ENCODE assay signal across 17 cellular contexts in the genomic region with DNA sequence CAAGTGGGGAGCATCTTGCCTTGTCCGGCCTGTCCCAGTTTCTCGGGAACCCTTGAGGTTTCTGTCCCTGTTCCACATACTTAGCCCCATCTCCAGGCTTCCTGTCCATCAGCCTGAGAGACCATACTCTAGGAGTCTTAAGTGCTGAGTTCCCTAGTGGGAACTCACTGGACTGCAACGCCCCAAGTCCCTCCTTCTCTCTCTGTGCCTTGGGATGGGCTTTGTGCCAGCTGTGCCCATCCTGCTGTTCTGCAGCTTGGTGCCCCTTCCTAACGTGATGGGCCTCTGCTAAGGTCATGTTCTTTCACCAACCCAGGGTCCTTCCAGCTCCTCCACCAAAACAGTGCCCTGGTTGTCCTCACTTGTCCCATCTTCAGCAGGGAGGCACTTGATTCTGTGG.
DNase-seq lines count a peak whose midpoint lies in the region; ATAC-seq and TF ChIP-seq lines count a peak whose summit lies in the region.
"Had no signal": no experiment of that assay in that cellular context is flagged by ENCODE, and none has a peak within 500 bp of the region (broad histone marks: within the 10 kb centered on the region; RNA-seq: fewer than 3 reads in every experiment).

No MANE protein-coding gene starts in this region.

- in situ Hi-C loops in GM23248 (cut with MboI): no loop called here

- H3K4me2 ChIP-seq in GM23248 (ENCODE audit: unreplicated experiment) (no peak overlapping the region), neuronal stem cell (ENCODE audit: insufficient read depth, low read length, poor library complexity, severe bottlenecking) (no peak overlapping the region), SK-N-SH (no peak overlapping the region)

- H3K36me3 Mint-ChIP-seq in T-helper 17 cell (ENCODE audit: low read depth) (peaks cover 6% of the 10 kb centered on the region), endodermal cell (ENCODE audit: low read depth) (no peaks in the 10 kb centered on the region)
- no peaks in the 10 kb centered on the region for H3K36me3 Mint-ChIP-seq in stimulated activated effector memory CD8-positive, alpha-beta T cell treated with anti-CD3 and anti-CD28 coated beads, Interleukin-12 subunit alpha, Interleukin-12 subunit beta, amount 100 ng/mL, for 72 hours
- H3K36me3 Mint-ChIP-seq: CD8-positive, alpha-beta memory T cell had no signal

- H4K20me1 ChIP-seq in GM23248 (ENCODE audit: insufficient read depth): no peaks in the 10 kb centered on the region
- no peaks in the 10 kb centered on the region for H4K20me1 ChIP-seq in SK-N-SH (ENCODE audit: insufficient read depth)
- H4K20me1 ChIP-seq: BLaER1 treated with 17β-estradiol and CSF1 and Interleukin-3, amounts not matched to agents 10 nM and 100 nM had no signal

- H3K4me3 Mint-ChIP-seq in T-helper 17 cell (no peak overlapping the region), endodermal cell (no peak overlapping the region)
- H3K4me3 Mint-ChIP-seq in stimulated activated effector memory CD8-positive, alpha-beta T cell treated with anti-CD3 and anti-CD28 coated beads, Interleukin-12 subunit alpha, Interleukin-12 subunit beta, amount 100 ng/mL, for 72 hours: no peak overlapping the region
- H3K4me3 Mint-ChIP-seq: B cell; CD8-positive, alpha-beta memory T cell had no signal

- no peak overlapping the region for H3K9ac ChIP-seq in GM23248
- H3K9ac ChIP-seq in neuronal stem cell (ENCODE audit: low read depth, low read length, poor library complexity): no peak overlapping the region
- H3K9ac ChIP-seq in SK-N-SH: no peak overlapping the region
- H3K9ac ChIP-seq in endodermal cell (ENCODE audit: extremely low read depth, low read length, poor library complexity, severe bottlenecking): no peak overlapping the region
- H3K9ac ChIP-seq: BLaER1 treated with 17β-estradiol and CSF1 and Interleukin-3, amounts not matched to agents 10 nM and 100 nM had no signal

- H3F3A ChIP-seq in GM23248 (ENCODE audit: insufficient read depth) (peaks cover 15% of the 10 kb centered on the region), SK-N-SH (replicated peaks; ENCODE audit: insufficient read depth) (peaks cover 12% of the 10 kb centered on the region)

- H3K4me1 ChIP-seq in GM23248 (ENCODE audit: insufficient read depth) (peaks cover 30% of the 10 kb centered on the region), neuronal stem cell (ENCODE audit: control insufficient read depth in 2 of 2, insufficient read depth in 1 of 2, low read depth in 1 of 2, low read length in 2 of 2) (peaks cover 0 to 3% of the 10 kb centered on the region in 2 donors), SK-N-SH (ENCODE audit: control insufficient read depth in 1 of 2, insufficient read depth in 2 of 2, low read depth in 1 of 2, low read length in 1 of 2) (peaks cover 18 to 51% of the 10 kb centered on the region in 2 experiments; a peak in 3 of 4 replicates), endodermal cell (ENCODE audit: control insufficient read depth, insufficient read depth, low read length) (no peaks in the 10 kb centered on the region), right atrium auricular region (peaks cover 0 to 28% of the 10 kb centered on the region in 2 donors)

- DNase-seq in GM23248 (no peak), T-helper 17 cell (no peak), neuronal stem cell (ENCODE audit: low spot score) (no peak), SK-N-SH (no peak), endodermal cell (no peak), pons (ENCODE audit: low spot score) (no peak), right atrium auricular region (ENCODE audit: low spot score) (no peak)
- no peak for DNase-seq in stimulated activated effector memory CD8-positive, alpha-beta T cell treated with anti-CD3 and anti-CD28 coated beads, Interleukin-12 subunit alpha, Interleukin-12 subunit beta, amount 100 ng/mL, for 72 hours (ENCODE audit: low spot score in 2 of 2)
- DNase-seq: CD8-positive, alpha-beta memory T cell; COR-L47; DMS79; GDM1; KBM-7 had no signal

- peak overlapping the region; percentile 62; the same call in 1 of the 2 replicates for H3K27ac ChIP-seq in GM23248
- no peak overlapping the region for H3K27ac ChIP-seq in neuronal stem cell (replicated peaks; ENCODE audit: low read length)
- H3K27ac ChIP-seq in SK-N-SH (ENCODE audit: low read depth in 2 of 2, low read length in 1 of 2): peak overlapping the region in 1 of 2 experiments; percentile 99; a peak in 1 of 4 replicates
- no peak overlapping the region for H3K27ac ChIP-seq in endodermal cell (ENCODE audit: low read depth, low read length)
- no peak overlapping the region for H3K27ac ChIP-seq in right atrium auricular region
- H3K27ac ChIP-seq: BLaER1 treated with 17β-estradiol and CSF1 and Interleukin-3, amounts not matched to agents 10 nM and 100 nM; HL-60 had no signal

- H3K9me2 ChIP-seq in GM23248 (ENCODE audit: insufficient read depth) (no peaks in the 10 kb centered on the region), SK-N-SH (no peaks in the 10 kb centered on the region)

- H2AK5ac ChIP-seq in neuronal stem cell (ENCODE audit: low read depth, low read length): peak overlapping the region; percentile 23

- no peak overlapping the region for H4K91ac ChIP-seq in neuronal stem cell (ENCODE audit: low read depth, low read length, poor library complexity)

- no peak for TF ChIP-seq RAD21 in SK-N-SH (IDR thresholded peaks at IDR 0.05; ENCODE audit: low read length)

- H3K79me2 ChIP-seq in GM23248 (ENCODE audit: insufficient read depth) (no peaks in the 10 kb centered on the region), SK-N-SH (ENCODE audit: insufficient read depth) (no peaks in the 10 kb centered on the region)

- H3K18ac ChIP-seq in neuronal stem cell (ENCODE audit: low read length): no peak overlapping the region

- WGBS in GM23248 (ENCODE audit: low coverage in 1 of 2, low lambda C conversion rate in 2 of 2, missing lambda C conversion rate in 2 of 2), 2 experiments: 92 to 93% methylated on average over 4 of the region's 4 CpGs
- WGBS in neuronal stem cell (ENCODE audit: extremely low coverage in 2 of 2, insufficient read length in 2 of 2, insufficient replicate concordance in 1 of 2), 2 donors: no CpG with 5 or more reads among the region's 4 CpGs
- WGBS in SK-N-SH (ENCODE audit: low lambda C conversion rate): 95% methylated on average over 3 of the region's 4 CpGs
- WGBS in endodermal cell (ENCODE audit: insufficient coverage in 1 of 2, insufficient read length in 1 of 2), 2 experiments: 89 to 97% methylated on average over 4 of the region's 4 CpGs

- H2BK5ac ChIP-seq in neuronal stem cell (ENCODE audit: low read length): no peak overlapping the region

- H3K23ac ChIP-seq in neuronal stem cell (ENCODE audit: low read depth, low read length, poor library complexity): no peak overlapping the region

- no peaks in the 10 kb centered on the region for H3K79me1 ChIP-seq in neuronal stem cell (ENCODE audit: low read depth, low read length)

- no peak overlapping the region for H3K4ac ChIP-seq in neuronal stem cell (ENCODE audit: low read length)

- no peak overlapping the region for H2BK15ac ChIP-seq in neuronal stem cell (ENCODE audit: low read length)

- H3K27ac Mint-ChIP-seq in T-helper 17 cell: peak overlapping the region; percentile 6
- H3K27ac Mint-ChIP-seq in stimulated activated effector memory CD8-positive, alpha-beta T cell treated with anti-CD3 and anti-CD28 coated beads, Interleukin-12 subunit alpha, Interleukin-12 subunit beta, amount 100 ng/mL, for 72 hours: no peak overlapping the region
- H3K27ac Mint-ChIP-seq in endodermal cell: no peak overlapping the region
- H3K27ac Mint-ChIP-seq: B cell had no signal

- no peaks in the 10 kb centered on the region for H3K9me3 Mint-ChIP-seq in stimulated activated effector memory CD8-positive, alpha-beta T cell treated with anti-CD3 and anti-CD28 coated beads, Interleukin-12 subunit alpha, Interleukin-12 subunit beta, amount 100 ng/mL, for 72 hours
- H3K9me3 Mint-ChIP-seq in endodermal cell: no peaks in the 10 kb centered on the region
- H3K9me3 Mint-ChIP-seq: CD8-positive, alpha-beta memory T cell had no signal

- TF ChIP-seq CTCF in SK-N-SH (IDR thresholded peaks at IDR 0.05) (no peak), endodermal cell (conservative IDR thresholded peaks at IDR 0.05) (no peak), right atrium auricular region (IDR thresholded peaks at IDR 0.05) (no peak)

- H3K27me3 Mint-ChIP-seq in T-helper 17 cell (no peaks in the 10 kb centered on the region), endodermal cell (ENCODE audit: insufficient read depth) (no peaks in the 10 kb centered on the region)
- H3K27me3 Mint-ChIP-seq: B cell had no signal

- no peaks in the 10 kb centered on the region for H3K9me3 ChIP-seq in GM23248 (ENCODE audit: low read depth)
- no peaks in the 10 kb centered on the region for H3K9me3 ChIP-seq in T-helper 17 cell (ENCODE audit: control insufficient read depth, low read length, poor library complexity, severe bottlenecking)
- H3K9me3 ChIP-seq in neuronal stem cell (replicated peaks in 1 of 2; ENCODE audit: control insufficient read depth in 2 of 2, insufficient read depth in 1 of 2, low read depth in 1 of 2, low read length in 2 of 2): no peaks in the 10 kb centered on the region
- no peaks in the 10 kb centered on the region for H3K9me3 ChIP-seq in SK-N-SH
- no peaks in the 10 kb centered on the region for H3K9me3 ChIP-seq in endodermal cell (ENCODE audit: control insufficient read depth, low read length)
- no peaks in the 10 kb centered on the region for H3K9me3 ChIP-seq in right atrium auricular region
- H3K9me3 ChIP-seq: HAP-1 had no signal

- no peaks in the 10 kb centered on the region for H3K27me3 ChIP-seq in GM23248 (replicated peaks; ENCODE audit: insufficient read depth)
- H3K27me3 ChIP-seq in neuronal stem cell (ENCODE audit: control insufficient read depth in 3 of 3, insufficient read depth in 3 of 3, low read depth in 1 of 3, low read length in 3 of 3): no peaks in the 10 kb centered on the region
- H3K27me3 ChIP-seq in SK-N-SH (ENCODE audit: insufficient read depth): no peaks in the 10 kb centered on the region
- no peaks in the 10 kb centered on the region for H3K27me3 ChIP-seq in endodermal cell (ENCODE audit: control insufficient read depth, insufficient read depth, low read length, poor library complexity, severe bottlenecking)
- H3K27me3 ChIP-seq in right atrium auricular region: no peaks in the 10 kb centered on the region
- H3K27me3 ChIP-seq: BLaER1 treated with 17β-estradiol and CSF1 and Interleukin-3, amounts not matched to agents 10 nM and 100 nM had no signal

- POLR2A ChIA-PET in SK-N-SH (lab: Yijun Ruan, JAX): no interaction called here

- H2AFZ ChIP-seq in GM23248 (no peak overlapping the region), neuronal stem cell (ENCODE audit: low read length) (no peak overlapping the region), SK-N-SH (ENCODE audit: low read depth) (no peak overlapping the region)

- no peak overlapping the region for H3K14ac ChIP-seq in neuronal stem cell (ENCODE audit: low read length)

- H3K4me3 ChIP-seq in GM23248 (no peak overlapping the region), neuronal stem cell (ENCODE audit: low read length in 2 of 2) (no peak overlapping the region), SK-N-SH (ENCODE audit: low read depth in 2 of 2, low read length in 1 of 2) (no peak overlapping the region), endodermal cell (ENCODE audit: low read length) (no peak overlapping the region), right atrium auricular region (no peak overlapping the region)
- H3K4me3 ChIP-seq: BLaER1 treated with 17β-estradiol and CSF1 and Interleukin-3, amounts not matched to agents 10 nM and 100 nM; HAP-1 had no signal

- CTCF ChIA-PET in SK-N-SH (lab: Yijun Ruan, JAX): interaction anchor here (1.2 kb wide), 1 partner anchor 25 kb away, joined by 3 read pairs; no protein-coding TSS in a partner anchor

- no peak for TF ChIP-seq EP300 in SK-N-SH (IDR thresholded peaks at IDR 0.05; ENCODE audit: borderline replicate concordance in 1 of 2, low read depth in 1 of 2, low read length in 1 of 2)

- H4K8ac ChIP-seq in neuronal stem cell (ENCODE audit: low read depth, low read length): no peak overlapping the region

- ATAC-seq in T-helper 17 cell: no peak
- ATAC-seq in stimulated activated effector memory CD8-positive, alpha-beta T cell treated with anti-CD3 and anti-CD28 coated beads, Interleukin-12 subunit alpha, Interleukin-12 subunit beta, amount 100 ng/mL, for 72 hours: peak; percentile 11

- H2BK12ac ChIP-seq in neuronal stem cell (ENCODE audit: low read length): no peak overlapping the region

- no peak overlapping the region for H2BK120ac ChIP-seq in neuronal stem cell (ENCODE audit: low read depth, low read length)

- H3K4me1 Mint-ChIP-seq in T-helper 17 cell (peaks cover 8% of the 10 kb centered on the region), endodermal cell (peaks cover 6% of the 10 kb centered on the region)
- peaks cover 5% of the 10 kb centered on the region for H3K4me1 Mint-ChIP-seq in stimulated activated effector memory CD8-positive, alpha-beta T cell treated with anti-CD3 and anti-CD28 coated beads, Interleukin-12 subunit alpha, Interleukin-12 subunit beta, amount 100 ng/mL, for 72 hours

- no peaks in the 10 kb centered on the region for H3K36me3 ChIP-seq in GM23248 (ENCODE audit: low read depth)
- H3K36me3 ChIP-seq in neuronal stem cell (replicated peaks in 1 of 2; ENCODE audit: control insufficient read depth in 2 of 2, insufficient read depth in 2 of 2, low read length in 2 of 2): no peaks in the 10 kb centered on the region
- no peaks in the 10 kb centered on the region for H3K36me3 ChIP-seq in SK-N-SH (replicated peaks in 1 of 2; ENCODE audit: control insufficient read depth in 1 of 2, insufficient read depth in 2 of 2, low read length in 1 of 2)
- H3K36me3 ChIP-seq in endodermal cell (ENCODE audit: control insufficient read depth, insufficient read depth, low read length): no peaks in the 10 kb centered on the region
- no peaks in the 10 kb centered on the region for H3K36me3 ChIP-seq in right atrium auricular region
- H3K36me3 ChIP-seq: HAP-1 had no signal
